8 cellular contexts compared by ENCODE assay signal in the genomic region with DNA sequence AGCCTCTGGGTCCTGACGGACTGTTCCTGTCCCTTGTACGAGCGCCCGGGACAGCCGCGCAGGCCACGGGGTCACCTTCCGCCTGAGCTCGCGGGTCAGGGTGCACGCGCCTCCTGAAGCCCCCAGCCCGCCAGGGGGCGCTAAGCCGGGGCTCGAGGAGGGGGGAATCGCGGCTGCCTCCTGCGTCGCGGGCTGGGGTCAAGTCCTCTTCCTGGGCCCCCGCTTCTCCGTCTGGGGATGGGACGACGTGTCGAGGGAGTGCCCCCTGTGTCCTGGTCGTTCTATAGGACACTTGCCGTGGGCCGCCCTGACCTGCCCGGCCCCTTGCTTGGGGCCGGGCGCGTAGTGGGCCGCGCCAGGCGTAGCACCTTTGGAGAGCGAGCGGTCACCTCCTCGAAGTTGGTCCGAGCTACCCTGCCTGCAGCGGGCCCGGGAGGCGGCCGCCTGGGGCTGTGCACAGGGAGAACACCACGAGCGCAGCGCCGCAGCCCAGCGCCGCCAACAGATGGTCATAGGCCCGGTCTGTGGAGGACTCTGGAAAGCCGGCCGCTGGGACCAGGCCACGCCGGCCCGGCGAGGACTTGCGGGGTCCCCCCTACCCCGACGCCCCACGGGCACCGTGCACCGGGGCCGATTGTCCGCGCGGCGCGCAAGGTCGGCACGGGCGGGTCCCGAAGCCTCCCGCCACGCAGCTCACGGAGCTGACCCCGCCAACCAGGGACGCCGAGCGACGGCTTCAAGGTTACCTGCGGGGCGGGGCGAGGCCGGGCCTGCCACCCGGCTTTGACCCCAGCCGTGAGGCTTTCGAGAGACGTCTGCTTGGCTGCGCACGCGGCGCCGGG. TPM values are rescaled to one million over a fixed set of nuclear protein-coding genes. Genes with fewer than 3 reads are reported as not detected.
A peak's percentile ranks its signal among the peaks of the same experiment; 100 is the strongest.
DNase-seq lines count a peak whose midpoint lies in the region; ATAC-seq, FAIRE-seq and TF ChIP-seq lines count a peak whose summit lies in the region.

No MANE protein-coding gene starts in this region.

- no peak overlapping the region for H3K9ac ChIP-seq in kidney (ENCODE audit: low read length in 2 of 2)

- peak; percentile 69 for TF ChIP-seq CTCF in WI38 (IDR thresholded peaks at IDR 0.05; ENCODE audit: low read depth, low read length)
- TF ChIP-seq CTCF in cardiac fibroblast (IDR thresholded peaks at IDR 0.05; ENCODE audit: low read depth, low read length), result peak; percentile 69
- TF ChIP-seq CTCF in kidney (IDR thresholded peaks at IDR 0.05; ENCODE audit: borderline replicate concordance, extremely low read depth, insufficient read depth), result peak; percentile 70

- H3K36me3 ChIP-seq in kidney (ENCODE audit: control insufficient read depth in 1 of 2, insufficient read depth in 2 of 2, low read length in 2 of 2), result no peaks in the 10 kb centered on the region

- H3K27ac ChIP-seq in kidney (ENCODE audit: low read depth in 2 of 2, low read length in 2 of 2), result no peak overlapping the region

- H3K4me3 ChIP-seq in WI38 (ENCODE audit: low read depth, low read length) (peak overlapping the region; percentile 39), cardiac fibroblast (replicated peaks in 1 of 2; ENCODE audit: low read depth in 2 of 2, low read length in 2 of 2) (peak overlapping the region; percentile 40 to 53), kidney (ENCODE audit: low read length in 2 of 2) (peak overlapping the region; percentile 14 to 62)

- peak; percentile 35 to 41 for DNase-seq in NCI-H2081 (lab: John Stamatoyannopoulos, UW)
- no peak for DNase-seq in NCI-H2081 treated with DMSO at 0.1 percent for 48 hours (lab: John Stamatoyannopoulos, UW)
- DNase-seq in NCI-H146 treated with DMSO at 0.1 percent for 48 hours (lab: John Stamatoyannopoulos, UW; ENCODE audit: unreplicated experiment), result peak; percentile 25
- DNase-seq in cardiac fibroblast (ENCODE audit: low read depth in 2 of 2), result peak; percentile 43 to 51
- peak; percentile 92 for DNase-seq in kidney
- DNase-seq in stimulated activated CD4-positive, alpha-beta T cell treated with anti-CD3 and anti-CD28 coated beads, Interleukin-15, amount 100 ng/mL, for 48 hours (ENCODE audit: low read depth in 2 of 2), result peak; percentile 34 to 64

- FAIRE-seq in kidney (lab: Jason Lieb, UNC), result no peak

- no peaks in the 10 kb centered on the region for H3K9me3 ChIP-seq in kidney (ENCODE audit: control insufficient read depth in 1 of 2, low read length in 2 of 2)

- peaks cover 4 to 20% of the 10 kb centered on the region in 2 donors for H3K4me1 ChIP-seq in kidney (ENCODE audit: control insufficient read depth in 1 of 2, insufficient read depth in 1 of 2, low read depth in 1 of 2, low read length in 2 of 2)

- intact Hi-C loops in kidney (cut with DNase I), result loop anchor here (10.0 kb wide), 1 partner anchor 106 kb away; no protein-coding TSS in a partner anchor

- ATAC-seq in GM18868 (IDR thresholded peaks at IDR 0.05; ENCODE audit: unreplicated experiment), result no peak

RNA-seq across cellular contexts. Expression of gene WNT11, which starts 2.7 kb away (rescaled TPM):
- total RNA-seq in kidney, result 2.2 TPM
- 0.80 TPM for polyA plus RNA-seq in kidney (ENCODE audit: insufficient read depth, low read depth, low replicate concordance)
